Comparison of ENCODE assay signal across 1 cellular context in genomic region chr22:41780714-41781507, GRCh38.
TF ChIP-seq lines count a peak whose summit lies in the region.

No MANE protein-coding gene starts in this region.

TF ChIP-seq in GM12878, 131 proteins besides CTCF, POLR2A, EP300 and RAD21 (continued from another document and continues in another):
- TF ChIP-seq RELB (IDR thresholded peaks at IDR 0.05; ENCODE audit: low read depth) = peak; percentile 53; the same call in 1 of the 2 replicates
- peak; percentile 81 for TF ChIP-seq POLR2AphosphoS2 (IDR thresholded peaks at IDR 0.05; ENCODE audit: low read depth, low read length)
- peak; percentile 62; the same call in 1 of the 2 replicates for TF ChIP-seq DPF2 (IDR thresholded peaks at IDR 0.05)
- TF ChIP-seq MEF2A (IDR thresholded peaks at IDR 0.05; ENCODE audit: insufficient read depth, low read depth, low read length) = no peak
- no peak for TF ChIP-seq REST (IDR thresholded peaks at IDR 0.05; ENCODE audit: low read depth, low read length)
- no peak for TF ChIP-seq ZNF384 (IDR thresholded peaks at IDR 0.05; ENCODE audit: borderline replicate concordance, low read depth, low read length)
- TF ChIP-seq SPI1 (IDR thresholded peaks at IDR 0.05; ENCODE audit: borderline replicate concordance, insufficient read depth, low read depth, low read length) = peak; percentile 62; the same call in 1 of the 2 replicates
- no peak for TF ChIP-seq MTA3 (IDR thresholded peaks at IDR 0.05; ENCODE audit: borderline replicate concordance, low read length)
- 0 out of 2 replicates have a peak, but pooled peaks have one; percentile 31 for TF ChIP-seq IKZF1 (conservative IDR thresholded peaks at IDR 0.05)
- no peak for TF ChIP-seq MYB (IDR thresholded peaks at IDR 0.05; ENCODE audit: borderline replicate concordance, low read depth, low read length)
- TF ChIP-seq BACH1 (IDR thresholded peaks at IDR 0.05; ENCODE audit: borderline replicate concordance) = no peak; the same call in 1 of the 2 replicates
- no peak for TF ChIP-seq ZBTB11 (CRISPR knock-in tag; IDR thresholded peaks at IDR 0.05)
- TF ChIP-seq BHLHE40 (IDR thresholded peaks at IDR 0.05; ENCODE audit: borderline replicate concordance in 1 of 2, low read depth in 2 of 2, low read length in 1 of 2) = 0 out of 4 replicates have a peak, but pooled peaks of 1 of the 2 experiments have one; percentile 26
- TF ChIP-seq NKRF (conservative IDR thresholded peaks at IDR 0.05) = no peak
- no peak for TF ChIP-seq ATF2 (IDR thresholded peaks at IDR 0.05; ENCODE audit: low read length)
- no peak for TF ChIP-seq NR2C1 (IDR thresholded peaks at IDR 0.05)
- TF ChIP-seq NFIC (IDR thresholded peaks at IDR 0.05; ENCODE audit: low read depth, low read length) = no peak
- TF ChIP-seq CUX1 (IDR thresholded peaks at IDR 0.05; ENCODE audit: insufficient replicate concordance, low read depth, low read length) = no peak
- TF ChIP-seq CBX5 (IDR thresholded peaks at IDR 0.05; ENCODE audit: low read depth) = no peak
- TF ChIP-seq ZBTB4 (CRISPR knock-in tag; IDR thresholded peaks at IDR 0.05) = no peak
- TF ChIP-seq TBL1XR1 (IDR thresholded peaks at IDR 0.05; ENCODE audit: low read depth, low read length) = 0 out of 2 replicates have a peak, but pooled peaks have one; percentile 49
- TF ChIP-seq ZSCAN29 (IDR thresholded peaks at IDR 0.05) = no peak
- no peak for TF ChIP-seq NR2C2 (IDR thresholded peaks at IDR 0.05; ENCODE audit: borderline replicate concordance, control insufficient read depth, insufficient read length, low read depth)
- peak; percentile 98 for TF ChIP-seq E4F1 (IDR thresholded peaks at IDR 0.05; ENCODE audit: borderline replicate concordance, partially characterized antibody)
